8 cellular contexts compared by ENCODE assay signal in the genomic region with DNA sequence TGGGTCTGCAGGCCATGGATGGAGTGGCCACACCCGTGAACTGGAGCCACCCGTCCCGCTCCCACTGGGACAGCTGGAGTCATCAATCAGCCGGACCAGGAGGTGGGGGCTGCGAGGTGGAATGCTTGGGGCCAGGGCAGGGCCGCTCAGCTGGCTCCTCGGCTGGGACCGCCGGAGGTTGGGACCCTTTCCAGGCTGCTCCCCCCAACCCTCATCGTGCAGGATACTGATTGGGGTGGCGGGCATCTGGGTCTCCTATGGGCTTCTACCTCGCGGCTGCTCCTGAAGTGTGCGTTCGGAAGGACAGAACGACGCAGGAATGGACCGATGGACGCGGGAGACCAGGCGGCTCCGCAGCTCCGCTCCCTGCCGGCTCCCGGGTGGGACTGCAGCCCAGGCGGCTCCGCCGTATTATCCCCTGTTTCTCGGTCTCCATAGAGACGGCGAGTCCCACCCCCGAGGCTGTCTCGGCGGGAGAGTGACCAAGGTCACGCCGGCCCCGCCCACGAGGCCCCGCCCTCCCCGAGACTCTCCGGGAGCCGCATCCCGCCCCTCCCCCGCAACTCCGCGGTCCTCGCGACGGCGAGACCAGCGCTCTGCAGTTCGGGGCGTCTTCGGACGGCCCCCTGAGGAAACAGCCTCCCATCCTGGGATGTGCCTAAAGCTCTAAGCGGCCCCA. TPM values are rescaled to one million over a fixed set of nuclear protein-coding genes. Genes with fewer than 3 reads are reported as not detected.
DNase-seq lines count a peak whose midpoint lies in the region; ATAC-seq and TF ChIP-seq lines count a peak whose summit lies in the region.

Gene TPPP3, minus strand, starts transcription at position 388 of the 679 bp plus-strand sequence. CDS start 2,387 bp downstream, outside the sequence.

- no peaks in the 10 kb centered on the region for H3K9me3 ChIP-seq in A673 (ENCODE audit: low read depth, low read length, poor library complexity, severe bottlenecking)
- H3K9me3 ChIP-seq in GM23248 (ENCODE audit: low read depth): no peaks in the 10 kb centered on the region
- H3K9me3 ChIP-seq in SJCRH30 (replicated peaks): no peaks in the 10 kb centered on the region

- H3K79me2 ChIP-seq in GM23248 (ENCODE audit: insufficient read depth): no peaks in the 10 kb centered on the region

- CTCF ChIA-PET in A673 (lab: Charles Lee): interaction anchor here (0.6 to 1.2 kb wide), 5 partner anchors 36 to 181 kb away, joined by 3 to 20 read pairs (median 4); partner anchors contain the start of genes KCTD19 and LRRC36

- H3K27ac ChIP-seq in A673 (ENCODE audit: low read depth, low read length, poor library complexity, severe bottlenecking) (no peak within 1 kb of the TSS), GM23248 (no peak within 1 kb of the TSS), SJCRH30 (peak within 1 kb of the TSS; percentile 77)

- H3K9ac ChIP-seq in GM23248: peak within 1 kb of the TSS; percentile 69

- peak within 1 kb of the TSS; percentile 64 for H2AFZ ChIP-seq in GM23248

- BruUV-seq in A673 (replicated peaks; lab: Mats Ljungman, UMichigan): no TSS peak

- no peaks in the 10 kb centered on the region for H4K20me1 ChIP-seq in GM23248 (ENCODE audit: insufficient read depth)

- in situ Hi-C loops in GM23248 (cut with MboI): no loop called here

- 3 to 6% methylated on average over 39 to 48 of the region's 56 CpGs for whole genome bisulfite sequencing in GM23248 (ENCODE audit: low coverage in 1 of 2, low lambda C conversion rate in 2 of 2, missing lambda C conversion rate in 2 of 2), 2 experiments

- H3K4me3 ChIP-seq in A673 (ENCODE audit: low read depth, low read length, poor library complexity, severe bottlenecking) (peak within 1 kb of the TSS; percentile 31), GM23248 (peak within 1 kb of the TSS; percentile 54), SJCRH30 (peak within 1 kb of the TSS; percentile 67)

- peaks cover 8% of the 10 kb centered on the region for H3K27me3 ChIP-seq in A673 (replicated peaks; ENCODE audit: insufficient read depth, low read depth, low read length, poor library complexity)
- no peaks in the 10 kb centered on the region for H3K27me3 ChIP-seq in GM23248 (replicated peaks; ENCODE audit: insufficient read depth)
- no peaks in the 10 kb centered on the region for H3K27me3 ChIP-seq in SJCRH30

- POLR2A ChIA-PET in A673 (lab: Charles Lee; ENCODE audit: low non-redundant PET): interaction anchor here (0.6 kb wide), 1 partner anchor 27 kb away, joined by 12 read pairs; no protein-coding TSS in a partner anchor

- H3K4me1 ChIP-seq in A673 (ENCODE audit: insufficient read depth, low read length, poor library complexity, severe bottlenecking) (peaks cover 14% of the 10 kb centered on the region), GM23248 (ENCODE audit: insufficient read depth) (peaks cover 6% of the 10 kb centered on the region; the same call in 1 of the 2 replicates), SJCRH30 (peaks cover 38% of the 10 kb centered on the region)

- TF ChIP-seq CTCF in A673 (conservative IDR thresholded peaks at IDR 0.05; ENCODE audit: low read depth, low read length): peak; percentile 63

- no peaks in the 10 kb centered on the region for H3K9me2 ChIP-seq in GM23248 (ENCODE audit: insufficient read depth)

- no peaks in the 10 kb centered on the region for H3K36me3 ChIP-seq in A673 (ENCODE audit: insufficient read depth, low read length, poor library complexity, severe bottlenecking)
- no peaks in the 10 kb centered on the region for H3K36me3 ChIP-seq in GM23248 (ENCODE audit: low read depth)
- no peaks in the 10 kb centered on the region for H3K36me3 ChIP-seq in SJCRH30

- ATAC-seq in GM19452 (IDR thresholded peaks at IDR 0.05; ENCODE audit: unreplicated experiment) (no peak), GM18867 (IDR thresholded peaks at IDR 0.05; ENCODE audit: unreplicated experiment) (no peak)

- intact Hi-C loops in A673 (cut with micrococcal nuclease; ENCODE audit: unreplicated experiment): no loop called here

- peak within 1 kb of the TSS; percentile 61 for H3K4me2 ChIP-seq in GM23248 (ENCODE audit: unreplicated experiment)

- H3F3A ChIP-seq in GM23248 (ENCODE audit: insufficient read depth): no peaks in the 10 kb centered on the region

- DNase-seq in A673 (ENCODE audit: low spot score) (peak; percentile 82), GM23248 (peak; percentile 91), SJCRH30 (peak; percentile 97 to 98), iPS-NIHi11 (ENCODE audit: low spot score) (peak; percentile 90), retina (peak; percentile 92)
- DNase-seq in central memory CD4-positive, alpha-beta T cell: peak; percentile 17

RNA-seq across cellular contexts. Expression of gene TPPP3, which starts in this region (rescaled TPM):
- total RNA-seq in A673 (2021): 0.28 and 0.31 TPM in 2 replicates
- total RNA-seq in GM23248 (2014; rRNA removed; shearing (Covaris generic)): not detected in 2 replicates
- 1.9 and 2.1 TPM in 2 replicates for polyA plus RNA-seq in GM23248 (2016; fragmentation: Nextera tagmentation; extraction: Ambion mirVana)
- total RNA-seq in SJCRH30 (2014; rRNA removed; shearing (Covaris generic)): 34.6 and 38.3 TPM in 2 replicates

Comparison
In these comparisons a context has a peak if more than half of its experiments do, and no peak if none do; other contexts are left out.
1. RNA of gene TPPP3 (total RNA-seq): 34.6 to 38.3 TPM in SJCRH30; 0.28 to 0.31 TPM in A673 and not detected in GM23248; every median in the first group is over 10 times any median in the second.
2. Peak in DNase-seq and H3K4me3 ChIP-seq in A673; RNA of the gene not detected or under 1 TPM.
3. DNase-seq: peak in every context shown above with its lines; median percentile 98 in SJCRH30; 92 in retina; 91 in GM23248; 90 in iPS-NIHi11; 82 in A673; 17 in central memory CD4-positive, alpha-beta T cell.
4. Peak in every context shown above with its lines, with median percentiles within 50 percentile points of each other: H3K4me3 ChIP-seq.